ENCODE assay signal across 11 cellular contexts in the genomic region with DNA sequence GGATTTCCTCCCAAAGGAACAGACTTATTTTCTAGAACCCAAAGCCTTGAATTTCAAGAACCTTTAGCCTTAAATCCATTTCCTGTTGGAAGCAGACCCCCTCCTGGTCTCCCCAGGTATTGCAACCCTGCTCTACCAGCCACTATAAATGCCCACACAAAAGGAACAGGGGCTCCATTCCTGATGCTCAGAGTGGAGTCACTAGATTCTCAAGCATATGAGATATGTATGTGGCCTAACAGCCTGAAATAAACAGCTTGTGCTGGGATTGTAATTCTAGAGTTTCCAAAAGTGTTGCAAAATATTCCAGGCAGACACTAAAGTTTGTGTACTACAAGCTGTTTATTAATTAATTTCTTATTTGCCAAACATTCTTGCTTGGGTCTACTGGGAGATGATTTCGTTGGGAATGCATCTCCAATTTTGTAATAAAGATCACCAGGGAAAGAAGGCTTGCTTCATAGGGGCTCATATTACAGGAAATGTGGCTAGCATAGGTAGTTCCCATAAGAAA. TPM values are rescaled to one million over a fixed set of nuclear protein-coding genes. Genes with fewer than 3 reads are reported as not detected.
A peak's percentile ranks its signal among the peaks of the same experiment; 100 is the strongest.
DNase-seq lines count a peak whose midpoint lies in the region; ATAC-seq and TF ChIP-seq lines count a peak whose summit lies in the region.
"Had no signal": no experiment of that assay in that cellular context is flagged by ENCODE, and none has a peak within 500 bp of the region (broad histone marks: within the 10 kb centered on the region; RNA-seq: fewer than 3 reads in every experiment).

No MANE protein-coding gene starts in this region.

- H4K20me1 ChIP-seq in KMS-11 (ENCODE audit: insufficient read depth), result no peaks in the 10 kb centered on the region

- H3K79me2 ChIP-seq in KMS-11 (ENCODE audit: insufficient read depth, low read depth), result no peaks in the 10 kb centered on the region

- H3K27me3 ChIP-seq in KMS-11 (ENCODE audit: insufficient read depth, low read depth), result no peaks in the 10 kb centered on the region

- no peak overlapping the region for H3K27ac ChIP-seq in KMS-11

- peak; percentile 60 for TF ChIP-seq CTCF in AG10803 (conservative IDR thresholded peaks at IDR 0.05; ENCODE audit: low read length)
- peak; percentile 37; the same call in 1 of the 2 replicates for TF ChIP-seq CTCF in KMS-11 (conservative IDR thresholded peaks at IDR 0.05; ENCODE audit: low read depth, low read length)
- peak; percentile 47 for TF ChIP-seq CTCF in epithelial cell of proximal tubule (conservative IDR thresholded peaks at IDR 0.05; ENCODE audit: low read depth, low read length)
- TF ChIP-seq CTCF in omental fat pad (IDR thresholded peaks at IDR 0.05), result no peak

- no peaks in the 10 kb centered on the region for H3K36me3 ChIP-seq in KMS-11 (ENCODE audit: insufficient read depth)

- no peak overlapping the region for H2AFZ ChIP-seq in KMS-11 (ENCODE audit: low read depth)

- peak; percentile 97 for DNase-seq in AG10803 (ENCODE audit: low read depth)
- DNase-seq in epithelial cell of proximal tubule (ENCODE audit: low read depth), result no peak
- DNase-seq in omental fat pad (ENCODE audit: low spot score), result no peak
- no peak for DNase-seq in Kasumi-1 (lab: John Stamatoyannopoulos, UW)
- no peak for DNase-seq in germinal center (ENCODE audit: low spot score)
- DNase-seq in RKO (ENCODE audit: low spot score), result no peak
- DNase-seq: activated T-cell treated with anti-CD3 and anti-CD28 coated beads, Interleukin-2, amount 50 U/mL, for 4 hours; COR-L47; NCI-H2029 had no signal

- no peaks in the 10 kb centered on the region for H3K4me1 ChIP-seq in KMS-11 (ENCODE audit: low read depth, poor library complexity, severe bottlenecking)

- ATAC-seq in omental fat pad (ENCODE audit: low FRiP score) (peak; percentile 50), GM21825 (IDR thresholded peaks at IDR 0.05; ENCODE audit: unreplicated experiment) (no peak)
- ATAC-seq: activated T-cell treated with anti-CD3 and anti-CD28 coated beads, Interleukin-2, amount 50 U/mL, for 4 hours had no signal

- H3K9ac ChIP-seq in KMS-11, result no peak overlapping the region

- no peak overlapping the region for H3K4me2 ChIP-seq in KMS-11

- H3K4me3 ChIP-seq in AG10803 (ENCODE audit: low read length), result no peak overlapping the region
- no peak overlapping the region for H3K4me3 ChIP-seq in KMS-11 (IDR thresholded peaks at IDR 0.05; ENCODE audit: insufficient read depth, low read depth, low read length)
- no peak overlapping the region for H3K4me3 ChIP-seq in epithelial cell of proximal tubule (ENCODE audit: low read depth, low read length)

RNA-seq across cellular contexts. Expression of gene RIPOR3, which starts 44.8 kb away (rescaled TPM):
- total RNA-seq in epithelial cell of proximal tubule (0.29 and 1.8 TPM in 2 replicates), omental fat pad (10 to 100 TPM in 3 of 4 donors, 1 to 10 TPM in 1; 7.8 to 81.8 (median 16.6) TPM)

Comparison
In these comparisons a context has a peak if more than half of its experiments do, and no peak if none do; other contexts are left out.
1. CTCF ChIP-seq: peak in AG10803 (single experiment), KMS-11 (single experiment) and epithelial cell of proximal tubule (single experiment); none in omental fat pad (0 of 3).